Comparison of ENCODE assay signal across 19 cellular contexts in the genomic region with DNA sequence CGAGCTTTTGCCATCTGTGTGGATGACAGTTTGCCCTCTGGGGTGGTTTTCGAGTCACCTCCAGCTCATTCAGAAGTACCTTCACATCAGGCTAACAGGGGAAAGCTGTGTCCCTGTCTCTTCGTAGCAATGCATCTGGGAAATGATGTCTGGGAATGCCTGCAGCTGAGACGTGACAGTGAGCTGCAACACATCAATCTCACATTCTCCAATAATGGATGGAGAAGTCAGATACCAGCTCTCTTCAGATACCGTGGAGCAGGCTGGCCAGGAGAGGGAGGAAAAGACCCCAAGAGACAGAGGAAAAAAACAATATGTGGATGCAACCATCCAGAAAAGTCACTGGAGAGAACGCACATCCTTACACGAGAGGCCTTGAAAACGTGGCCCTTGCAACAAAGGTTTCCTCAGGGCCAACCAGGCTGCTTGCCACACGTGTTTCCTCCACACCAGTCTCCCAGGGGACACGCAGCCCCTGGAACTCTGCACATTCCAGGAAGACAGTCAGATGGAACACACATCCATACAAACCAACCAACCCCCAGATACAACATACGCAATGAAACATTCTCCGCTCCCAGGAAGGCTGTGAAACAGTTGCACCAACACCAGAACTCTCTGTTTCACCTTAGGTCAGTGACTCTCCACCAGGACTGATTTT. TPM values are rescaled to one million over a fixed set of nuclear protein-coding genes. Genes with fewer than 3 reads are reported as not detected.
"Had no signal": no experiment of that assay in that cellular context is flagged by ENCODE, and none has a peak within 500 bp of the region (broad histone marks: within the 10 kb centered on the region; RNA-seq: fewer than 3 reads in every experiment).

No MANE protein-coding gene starts in this region.

- H3K9me3 ChIP-seq: psoas muscle, sigmoid colon, SJSA1, thyroid gland, uterus had no signal

- H3K27ac ChIP-seq: psoas muscle, sigmoid colon, SJSA1, thyroid gland, uterus, WERI-Rb-1 had no signal

- H3K36me3 ChIP-seq: sigmoid colon, SJSA1, thyroid gland, uterus, WERI-Rb-1 had no signal

- H3K4me1 ChIP-seq: psoas muscle, sigmoid colon, SJSA1, thyroid gland, uterus had no signal

- H3K27me3 Mint-ChIP-seq: activated naive CD8-positive, alpha-beta T cell had no signal

- H3K4me3 ChIP-seq: psoas muscle, sigmoid colon, SJSA1, thyroid gland, uterus had no signal

- H3K27me3 ChIP-seq: sigmoid colon, SJSA1, thyroid gland, uterus had no signal

- H3K27ac Mint-ChIP-seq: activated CD4-positive, alpha-beta T cell treated with anti-CD3 and anti-CD28 coated beads for 36 hours; activated naive CD8-positive, alpha-beta T cell; memory B cell; natural killer cell; stimulated activated memory B cell treated with anti-CD40 and anti-IgM and Interleukin-4, amounts not matched to agents 10 μg/mL and 1 μg/mL and 100 μg/mL, for 72 hours had no signal

- H3K9me3 Mint-ChIP-seq: memory B cell; natural killer cell; stimulated activated memory B cell treated with anti-CD40 and anti-IgM and Interleukin-4, amounts not matched to agents 10 μg/mL and 1 μg/mL and 100 μg/mL, for 72 hours had no signal

- DNase-seq: activated CD4-positive, alpha-beta T cell treated with anti-CD3 and anti-CD28 coated beads for 36 hours; activated CD4-positive, alpha-beta T cell treated with anti-CD3 and anti-CD28 coated beads, Interleukin-2, amount 50 U/mL, for 48 hours; activated gamma-delta T cell; amygdala; caudate nucleus; erythroblast; hypothalamus; left ventricle myocardium superior; natural killer cell; psoas muscle; sigmoid colon; stimulated activated CD4-positive, alpha-beta T cell treated with anti-CD3 and anti-CD28 coated beads, Interleukin-4, amount 100 ng/mL, for 4 hours; thyroid gland; uterus; WERI-Rb-1 had no signal

- H3K36me3 Mint-ChIP-seq: activated naive CD8-positive, alpha-beta T cell; memory B cell; natural killer cell; stimulated activated memory B cell treated with anti-CD40 and anti-IgM and Interleukin-4, amounts not matched to agents 10 μg/mL and 1 μg/mL and 100 μg/mL, for 72 hours had no signal

- H3K4me3 Mint-ChIP-seq: activated CD4-positive, alpha-beta T cell treated with anti-CD3 and anti-CD28 coated beads for 36 hours; activated naive CD8-positive, alpha-beta T cell; memory B cell; natural killer cell; stimulated activated memory B cell treated with anti-CD40 and anti-IgM and Interleukin-4, amounts not matched to agents 10 μg/mL and 1 μg/mL and 100 μg/mL, for 72 hours had no signal

- ATAC-seq: activated CD4-positive, alpha-beta T cell treated with anti-CD3 and anti-CD28 coated beads for 36 hours; natural killer cell; psoas muscle; stimulated activated memory B cell treated with anti-CD40 and anti-IgM and Interleukin-4, amounts not matched to agents 10 μg/mL and 1 μg/mL and 100 μg/mL, for 72 hours had no signal

RNA-seq across cellular contexts. Expression of a gene that starts 20.3 kb away (rescaled TPM):
- total RNA-seq: left ventricle myocardium superior had no signal
